Comparison of ENCODE assay signal across 11 cellular contexts in genomic region chr16:75244225-75244792, GRCh38. TPM values are rescaled to one million over a fixed set of nuclear protein-coding genes. Genes with fewer than 3 reads are reported as not detected.
DNase-seq lines count a peak whose midpoint lies in the region; ATAC-seq and TF ChIP-seq lines count a peak whose summit lies in the region.
"Had no signal": no experiment of that assay in that cellular context is flagged by ENCODE, and none has a peak within 500 bp of the region (broad histone marks: within the 10 kb centered on the region; RNA-seq: fewer than 3 reads in every experiment).

No MANE protein-coding gene starts in this region.

- H3K27me3 ChIP-seq in cardiac muscle cell (no peaks in the 10 kb centered on the region), mesenchymal stem cell (ENCODE audit: control insufficient read depth in 1 of 2, insufficient read depth in 1 of 2, low read length in 2 of 2) (no peaks in the 10 kb centered on the region), aorta (ENCODE audit: control insufficient read depth in 1 of 2, insufficient read depth in 2 of 2, low read length in 1 of 2) (no peaks in the 10 kb centered on the region)

- H3K18ac ChIP-seq in mesenchymal stem cell (ENCODE audit: low read depth in 1 of 2, low read length in 2 of 2), result peak overlapping the region; percentile 91 to 96

- H2BK12ac ChIP-seq in mesenchymal stem cell (ENCODE audit: low read length in 2 of 2), result peak overlapping the region; percentile 84 to 90

- H3K9ac ChIP-seq in mesenchymal stem cell (ENCODE audit: low read length), result peak overlapping the region; percentile 88

- ATAC-seq in aorta (ENCODE audit: low FRiP score) (peak; percentile 3), HG03342 (IDR thresholded peaks at IDR 0.05; ENCODE audit: unreplicated experiment) (no peak), GM21737 (IDR thresholded peaks at IDR 0.05; ENCODE audit: unreplicated experiment) (no peak)

- H3K4me2 ChIP-seq in mesenchymal stem cell (ENCODE audit: low read length, poor library complexity, severe bottlenecking), result peak overlapping the region; percentile 25

- 57% methylated on average over 7 of the region's 7 CpGs for WGBS in mesenchymal stem cell
- WGBS in aorta, 2 donors, result 24 to 25% methylated on average over 7 of the region's 7 CpGs

- peak in 1 of 2 donors; percentile 83 for DNase-seq in cardiac muscle cell (ENCODE audit: low read depth in 1 of 2, low spot score in 1 of 2)
- no peak for DNase-seq in cardiac septum (ENCODE audit: low spot score)
- DNase-seq in choroid plexus epithelial cell (ENCODE audit: low read depth), result peak; percentile 54
- DNase-seq in mesenchymal stem cell, result peak; percentile 74
- peak; percentile 91 to 92 for DNase-seq in aorta
- no peak for DNase-seq in COLO668 (lab: John Stamatoyannopoulos, UW; ENCODE audit: unreplicated experiment)
- DNase-seq: AML-193 had no signal

- peak overlapping the region; percentile 97 to 100 for H3K4ac ChIP-seq in mesenchymal stem cell (ENCODE audit: low read depth in 1 of 2, low read length in 2 of 2)

- intact Hi-C loops in cardiac septum (cut with DNase I), result loop anchor here (5.0 kb wide), 1 partner anchor 408 kb away; no protein-coding TSS in a partner anchor
- intact Hi-C loops in aorta (cut with DNase I), result no loop called here

- peak overlapping the region; percentile 94 for H2BK5ac ChIP-seq in mesenchymal stem cell (ENCODE audit: low read depth, low read length, poor library complexity, severe bottlenecking)

- TF ChIP-seq CTCF in cardiac muscle cell (IDR thresholded peaks at IDR 0.05; ENCODE audit: low read depth, low read length) (no peak), choroid plexus epithelial cell (conservative IDR thresholded peaks at IDR 0.05; ENCODE audit: low read depth, low read length) (no peak)

- no peak overlapping the region for H3K4me3 ChIP-seq in cardiac muscle cell
- no peak overlapping the region for H3K4me3 ChIP-seq in choroid plexus epithelial cell (ENCODE audit: low read depth, low read length)
- H3K4me3 ChIP-seq in mesenchymal stem cell (ENCODE audit: insufficient read depth in 1 of 2, low read depth in 1 of 2, low read length in 2 of 2), result no peak overlapping the region
- no peak overlapping the region for H3K4me3 ChIP-seq in aorta (ENCODE audit: low read length in 2 of 2)

- peak overlapping the region; percentile 99 for H4K91ac ChIP-seq in mesenchymal stem cell (ENCODE audit: low read length)

- H2AK5ac ChIP-seq in mesenchymal stem cell (ENCODE audit: low read length, severe bottlenecking), result peak overlapping the region; percentile 96

- peak overlapping the region; percentile 99 for H4K8ac ChIP-seq in mesenchymal stem cell (ENCODE audit: low read length)

- peak overlapping the region; percentile 8 to 46 for H3K23ac ChIP-seq in mesenchymal stem cell (ENCODE audit: low read length in 2 of 2)

- H3K36me3 ChIP-seq in cardiac muscle cell (peaks cover 9% of the 10 kb centered on the region), mesenchymal stem cell (ENCODE audit: control insufficient read depth in 1 of 2, insufficient read depth in 2 of 2, low read depth in 1 of 2, low read length in 2 of 2) (peaks cover 28 to 80% of the 10 kb centered on the region in 2 experiments), aorta (ENCODE audit: control insufficient read depth in 1 of 2, insufficient read depth in 2 of 2, low read length in 1 of 2) (no peaks in the 10 kb centered on the region)

- peaks cover 45% of the 10 kb centered on the region for H3K4me1 ChIP-seq in cardiac muscle cell (ENCODE audit: low read depth)
- H3K4me1 ChIP-seq in mesenchymal stem cell (ENCODE audit: control insufficient read depth, insufficient read depth, low read depth, low read length), result peaks cover 91% of the 10 kb centered on the region
- peaks cover 0 to 8% of the 10 kb centered on the region in 2 donors for H3K4me1 ChIP-seq in aorta (ENCODE audit: control insufficient read depth in 1 of 2, insufficient read depth in 2 of 2, low read length in 2 of 2)

- no peak overlapping the region for H2AFZ ChIP-seq in mesenchymal stem cell (ENCODE audit: low read depth, low read length)

- H2BK120ac ChIP-seq in mesenchymal stem cell (ENCODE audit: low read depth, low read length), result peak overlapping the region; percentile 94

- H3K9me3 ChIP-seq in cardiac muscle cell (ENCODE audit: low read depth) (no peaks in the 10 kb centered on the region), mesenchymal stem cell (ENCODE audit: control insufficient read depth, low read length) (no peaks in the 10 kb centered on the region), aorta (ENCODE audit: control insufficient read depth, low read length) (no peaks in the 10 kb centered on the region)

- H2BK15ac ChIP-seq in mesenchymal stem cell (ENCODE audit: low read depth, poor library complexity, severe bottlenecking), result peak overlapping the region; percentile 96

- H3K79me1 ChIP-seq in mesenchymal stem cell (replicated peaks; ENCODE audit: low read length, poor library complexity, severe bottlenecking), result no peaks in the 10 kb centered on the region

- peak overlapping the region; percentile 16 to 88 for H3K14ac ChIP-seq in mesenchymal stem cell (ENCODE audit: low read length in 2 of 2)

- H3K27ac ChIP-seq in cardiac muscle cell (peak overlapping the region; percentile 99), mesenchymal stem cell (ENCODE audit: low read length, poor library complexity, severe bottlenecking) (peak overlapping the region; percentile 99), aorta (ENCODE audit: low read depth in 1 of 2, low read length in 2 of 2) (peak overlapping the region; percentile 64 to 95)

RNA-seq across cellular contexts. Expression of gene BCAR1, which starts 7.1 kb away (rescaled TPM):
- total RNA-seq in cardiac muscle cell, result 105 and 121 TPM in 2 replicates
- 83.7 and 106 TPM in 2 replicates for polyA plus RNA-seq in cardiac muscle cell
- 80.3 TPM for total RNA-seq in cardiac septum
- 169 TPM for polyA plus RNA-seq in mesenchymal stem cell (2013, experiment 1 of 2)
- polyA plus RNA-seq in mesenchymal stem cell (2013, experiment 2 of 2), result 176 TPM
- total RNA-seq in aorta, result 100 to 1,000 TPM; 125 to 140 TPM
- polyA plus RNA-seq in aorta, result 10 to 100 TPM; 28.7 to 56.3 TPM
- total RNA-seq: T-helper 1 cell treated with Interleukin-12 subunit alpha and Interleukin-12 subunit beta and Interleukin-4 antibody, amounts not matched to agents 30 ng/mL and 1 ng/mL, for 36 hours had no signal

RNA-seq across cellular contexts. Expression of gene CTRB1, which starts 25.5 kb away (rescaled TPM):
- total RNA-seq in cardiac muscle cell (not detected in 2 replicates), cardiac septum (not detected), aorta (1 to 10 TPM; 3.4 to 6.8 TPM)
- polyA plus RNA-seq in cardiac muscle cell (0.22 and 1.1 TPM in 2 replicates), aorta (10 to 100 TPM in 1 of 2 donors, 1 to 10 TPM in 1; 5.7 to 17.4 TPM)
- polyA plus RNA-seq in mesenchymal stem cell (2013, experiment 1 of 2), result not detected
- polyA plus RNA-seq in mesenchymal stem cell (2013, experiment 2 of 2), result not detected
- total RNA-seq: frontal cortex; T-helper 1 cell treated with Interleukin-12 subunit alpha and Interleukin-12 subunit beta and Interleukin-4 antibody, amounts not matched to agents 30 ng/mL and 1 ng/mL, for 36 hours had no signal

RNA-seq across cellular contexts. Expression of gene CTRB2, which starts 37.3 kb away (rescaled TPM):
- total RNA-seq in cardiac muscle cell (0.63 TPM in 1 of 2 replicates, not detected in the other), cardiac septum (not detected), aorta (10 to 100 TPM in 1 of 2 donors, 1 to 10 TPM in 1; 9.1 to 11.6 TPM)
- polyA plus RNA-seq in cardiac muscle cell (0.76 TPM in 1 of 2 replicates, not detected in the other), aorta (10 to 100 TPM; 12.7 to 19.0 TPM)
- polyA plus RNA-seq in mesenchymal stem cell (2013, experiment 1 of 2), result not detected
- not detected for polyA plus RNA-seq in mesenchymal stem cell (2013, experiment 2 of 2)
- total RNA-seq: frontal cortex; T-helper 1 cell treated with Interleukin-12 subunit alpha and Interleukin-12 subunit beta and Interleukin-4 antibody, amounts not matched to agents 30 ng/mL and 1 ng/mL, for 36 hours had no signal

Comparison
In these comparisons a context has a peak if more than half of its experiments do, and no peak if none do; other contexts are left out.
1. DNase-seq: peak in choroid plexus epithelial cell (single experiment), mesenchymal stem cell (single experiment) and aorta (2 of 2); none in cardiac septum (single experiment) and COLO668 (single experiment).
2. Peak in every context shown above with its lines, with median percentiles within 50 percentile points of each other: H3K27ac ChIP-seq.